ENCODE assay signal across 8 cellular contexts in the genomic region with DNA sequence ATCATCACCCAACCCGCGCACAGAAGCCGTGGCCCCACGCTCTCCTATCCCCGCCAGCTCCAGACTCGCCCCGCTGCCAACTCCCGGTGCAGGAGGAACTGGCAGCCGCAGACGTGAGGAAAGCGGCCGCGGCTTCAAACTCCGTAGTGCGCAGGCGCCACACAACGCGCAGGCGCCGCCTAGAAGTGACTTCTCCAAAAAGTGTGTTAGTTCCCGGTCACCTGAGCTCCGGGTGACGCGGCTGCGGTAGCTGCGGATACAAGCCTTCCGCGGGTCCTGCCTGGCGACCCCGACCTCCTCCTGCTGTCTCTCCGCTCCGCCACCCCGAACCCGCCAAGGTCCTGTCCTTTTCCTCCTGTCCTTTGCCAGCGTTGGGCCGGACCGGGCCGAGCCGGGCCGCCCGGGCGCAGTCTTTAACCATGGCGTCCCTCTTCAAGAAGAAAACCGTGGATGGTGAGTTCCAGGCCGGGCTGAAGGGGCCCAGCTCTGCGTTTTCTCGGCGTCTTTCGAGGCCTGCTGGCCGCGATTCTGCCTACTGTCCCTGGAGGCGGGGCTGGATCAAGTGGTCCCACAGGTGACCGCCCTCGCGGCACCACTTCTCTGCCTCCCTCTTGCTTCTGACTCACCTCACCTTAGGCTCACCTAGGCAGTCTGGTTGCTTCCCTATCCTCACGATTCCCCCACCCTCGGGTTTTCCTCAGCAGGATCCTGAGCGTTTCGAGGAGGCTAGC. TPM values are rescaled to one million over a fixed set of nuclear protein-coding genes. Genes with fewer than 3 reads are reported as not detected.
A peak's percentile ranks its signal among the peaks of the same experiment; 100 is the strongest.
DNase-seq lines count a peak whose midpoint lies in the region; ATAC-seq and TF ChIP-seq lines count a peak whose summit lies in the region.

A gene with protein sequence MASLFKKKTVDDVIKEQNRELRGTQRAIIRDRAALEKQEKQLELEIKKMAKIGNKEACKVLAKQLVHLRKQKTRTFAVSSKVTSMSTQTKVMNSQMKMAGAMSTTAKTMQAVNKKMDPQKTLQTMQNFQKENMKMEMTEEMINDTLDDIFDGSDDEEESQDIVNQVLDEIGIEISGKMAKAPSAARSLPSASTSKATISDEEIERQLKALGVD (plus strand): TSS at position 206 of the 731 bp plus-strand sequence. CDS start 214 bp downstream, at position 420.

- H3K27me3 ChIP-seq in WERI-Rb-1 (ENCODE audit: insufficient read depth, low read depth, severe bottlenecking) (no peaks in the 10 kb centered on the region), breast epithelium (no peaks in the 10 kb centered on the region), iPS-20b (ENCODE audit: insufficient read depth, low read length) (no peaks in the 10 kb centered on the region), skeletal muscle tissue (ENCODE audit: control insufficient read depth in 3 of 3, insufficient read depth in 3 of 3, low read length in 3 of 3) (no peaks in the 10 kb centered on the region)

- peak within 1 kb of the TSS; percentile 68 for H3K27ac ChIP-seq in WERI-Rb-1
- peak within 1 kb of the TSS; percentile 99 for H3K27ac ChIP-seq in breast epithelium
- H3K27ac ChIP-seq in iPS-20b (ENCODE audit: low read length) = peak within 1 kb of the TSS; percentile 76
- H3K27ac ChIP-seq in skeletal muscle tissue (ENCODE audit: low read depth, low read length) = peak within 1 kb of the TSS; percentile 97

- H3K9me3 ChIP-seq in WERI-Rb-1 (ENCODE audit: severe bottlenecking) (no peaks in the 10 kb centered on the region), breast epithelium (no peaks in the 10 kb centered on the region), iPS-20b (ENCODE audit: insufficient read depth, low read depth, low read length) (no peaks in the 10 kb centered on the region), skeletal muscle tissue (ENCODE audit: control insufficient read depth in 3 of 3, low read length in 3 of 3) (no peaks in the 10 kb centered on the region)

- ATAC-seq in GM18909 (IDR thresholded peaks at IDR 0.05; ENCODE audit: poor library complexity, unreplicated experiment) = peak; percentile 97
- peak; percentile 96 for ATAC-seq in HG03159 (IDR thresholded peaks at IDR 0.05; ENCODE audit: unreplicated experiment)

- TF ChIP-seq POLR2A in breast epithelium (IDR thresholded peaks at IDR 0.05) = peak; percentile 92

- intact Hi-C loops in breast epithelium (cut with DNase I; ENCODE audit: low total_unique reads) = no loop called here

- H3K9ac ChIP-seq in iPS-20b (ENCODE audit: low read depth, low read length) (peak within 1 kb of the TSS; percentile 94), skeletal muscle tissue (ENCODE audit: low read depth in 1 of 3, low read length in 3 of 3) (peak within 1 kb of the TSS; percentile 86 to 99 (median 95))

- H3K4me1 ChIP-seq in breast epithelium (no peaks in the 10 kb centered on the region), iPS-20b (ENCODE audit: insufficient read depth, low read length) (peaks cover under 1% of the 10 kb centered on the region; the same call in 1 of the 2 replicates), skeletal muscle tissue (ENCODE audit: control insufficient read depth in 3 of 3, insufficient read depth in 3 of 3, low read length in 3 of 3) (peaks cover 2 to 16% (median 6%) of the 10 kb centered on the region in 3 donors)

- no peaks in the 10 kb centered on the region for H3K36me3 ChIP-seq in WERI-Rb-1
- no peaks in the 10 kb centered on the region for H3K36me3 ChIP-seq in breast epithelium
- no peaks in the 10 kb centered on the region for H3K36me3 ChIP-seq in iPS-20b (ENCODE audit: insufficient read depth, low read depth, low read length)
- no peaks in the 10 kb centered on the region for H3K36me3 ChIP-seq in skeletal muscle tissue (ENCODE audit: control insufficient read depth in 3 of 3, insufficient read depth in 3 of 3, low read length in 3 of 3)

- H3K4me3 ChIP-seq in WERI-Rb-1 (ENCODE audit: low read depth, low read length) (peak within 1 kb of the TSS; percentile 94), breast epithelium (peak within 1 kb of the TSS; percentile 93 to 96 (median 94)), iPS-20b (ENCODE audit: low read length) (peak within 1 kb of the TSS; percentile 100), skeletal muscle tissue (ENCODE audit: low read length in 3 of 3) (peak within 1 kb of the TSS; percentile 94 to 99 (median 97))

- TF ChIP-seq CTCF in WERI-Rb-1 (IDR thresholded peaks at IDR 0.05; ENCODE audit: low read depth, low read length) (no peak), breast epithelium (IDR thresholded peaks at IDR 0.05) (peak in 1 of 3 donors; percentile 7)

- DNase-seq in AG08395 (ENCODE audit: low spot score) (peak; percentile 94), NCI-H2227 (lab: John Stamatoyannopoulos, UW; ENCODE audit: unreplicated experiment) (peak; percentile 90), WERI-Rb-1 (peak; percentile 93), breast epithelium (ENCODE audit: low spot score in 2 of 2) (peak; percentile 91 to 93)

RNA-seq across cellular contexts. Expression of the gene that starts here (rescaled TPM):
- total RNA-seq in breast epithelium (10 to 100 TPM; 32.0 to 42.6 (median 32.4) TPM), skeletal muscle tissue (8.9 TPM)

Comparison
In these comparisons a context has a peak if more than half of its experiments do, and no peak if none do; other contexts are left out.
1. Peak in every context shown above with its lines: DNase-seq, ATAC-seq, H3K4me3 ChIP-seq and H3K27ac ChIP-seq.